In genomic region chr2:148517296-148517695, GRCh38 we compare ENCODE assay signal across 2 cellular contexts.
"Had no signal": no experiment of that assay in that cellular context is flagged by ENCODE, and none has a peak within 500 bp of the region (broad histone marks: within the 10 kb centered on the region; RNA-seq: fewer than 3 reads in every experiment).

No MANE protein-coding gene starts in this region.

- DNase-seq: GDM1, GF-D8 had no signal
